In the genomic region with DNA sequence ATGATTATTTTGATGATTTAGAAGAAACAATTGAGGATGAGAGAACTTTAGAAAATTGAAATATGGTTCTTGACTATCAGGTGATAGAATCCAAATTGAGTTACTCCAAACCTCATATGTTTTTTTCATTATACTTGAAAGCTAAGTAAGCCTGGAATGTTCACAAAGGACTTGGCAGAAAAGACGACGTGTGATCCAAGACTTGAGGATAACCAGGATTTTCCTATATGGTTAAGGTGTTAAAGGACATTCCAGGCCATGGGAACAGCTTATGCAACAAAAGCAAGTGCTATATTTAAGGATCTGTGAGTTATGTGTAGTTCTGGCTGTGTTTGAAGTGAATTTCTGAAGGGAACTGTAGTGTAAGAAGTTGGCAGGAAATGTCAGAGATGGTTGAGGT, we compare ENCODE assay signal across 33 cellular contexts. TPM values are rescaled to one million over a fixed set of nuclear protein-coding genes. Genes with fewer than 3 reads are reported as not detected.
"Had no signal": no experiment of that assay in that cellular context is flagged by ENCODE, and none has a peak within 500 bp of the region (broad histone marks: within the 10 kb centered on the region; RNA-seq: fewer than 3 reads in every experiment).

No MANE protein-coding gene starts in this region.

- ATAC-seq: activated CD4-positive, alpha-beta T cell treated with anti-CD3 and anti-CD28 coated beads for 36 hours; activated CD4-positive, CD25-positive, alpha-beta regulatory T cell treated with anti-CD3 and anti-CD28 coated beads, Interleukin-2, amount 50 U/mL, for 24 hours; activated CD8-positive, alpha-beta T cell treated with anti-CD3 and anti-CD28 coated beads, Interleukin-2, amount 10 ng/mL, durations not matched to agents 7 days and 5 days; Panc1 had no signal

- H3K4me1 ChIP-seq: ascending aorta had no signal

- H3K27me3 ChIP-seq: ascending aorta, MG63, SJCRH30 had no signal

- H3K9me3 Mint-ChIP-seq: activated CD4-positive, alpha-beta T cell treated with anti-CD3 and anti-CD28 coated beads, Interleukin-2, amount 10 ng/mL, durations not matched to agents 7 days and 5 days; activated naive CD8-positive, alpha-beta T cell treated with anti-CD3 and anti-CD28 coated beads, Interleukin-2, amount 10 ng/mL, durations not matched to agents 7 days and 5 days; activated T-cell treated with anti-CD3 and anti-CD28 coated beads, Interleukin-2, amount 50 U/mL, for 24 hours; brain; T-helper 1 cell treated with Interleukin-12 subunit alpha and Interleukin-12 subunit beta and Interleukin-4 antibody, amounts not matched to agents 30 μg/mL and 1 μg/mL, for 36 hours had no signal

- H3K4me1 Mint-ChIP-seq: activated CD4-positive, alpha-beta T cell treated with anti-CD3 and anti-CD28 coated beads for 36 hours; activated CD4-positive, alpha-beta T cell treated with anti-CD3 and anti-CD28 coated beads, Interleukin-2, amount 10 ng/mL, durations not matched to agents 7 days and 5 days; activated naive CD4-positive, alpha-beta T cell treated with anti-CD3 and anti-CD28 coated beads, Interleukin-2, amount 50 U/mL, for 24 hours; activated naive CD8-positive, alpha-beta T cell treated with anti-CD3 and anti-CD28 coated beads, Interleukin-2, amount 10 ng/mL, durations not matched to agents 7 days and 5 days had no signal

- H3K27me3 Mint-ChIP-seq: activated CD4-positive, alpha-beta T cell treated with anti-CD3 and anti-CD28 coated beads for 36 hours; activated CD4-positive, alpha-beta T cell treated with anti-CD3 and anti-CD28 coated beads, Interleukin-2, amount 10 ng/mL, durations not matched to agents 7 days and 5 days; activated naive CD4-positive, alpha-beta T cell treated with anti-CD3 and anti-CD28 coated beads, Interleukin-2, amount 50 U/mL, for 24 hours; activated naive CD8-positive, alpha-beta T cell treated with anti-CD3 and anti-CD28 coated beads, Interleukin-2, amount 10 ng/mL, durations not matched to agents 7 days and 5 days; activated T-cell treated with anti-CD3 and anti-CD28 coated beads, Interleukin-2, amount 50 U/mL, for 24 hours; brain had no signal

- H3K4me3 Mint-ChIP-seq: activated CD4-positive, alpha-beta T cell treated with anti-CD3 and anti-CD28 coated beads for 36 hours; activated CD4-positive, alpha-beta T cell treated with anti-CD3 and anti-CD28 coated beads, Interleukin-2, amount 10 ng/mL, durations not matched to agents 7 days and 5 days; activated CD8-positive, alpha-beta T cell treated with anti-CD3 and anti-CD28 coated beads, Interleukin-2, amount 10 ng/mL, durations not matched to agents 7 days and 5 days; activated naive CD4-positive, alpha-beta T cell treated with anti-CD3 and anti-CD28 coated beads, Interleukin-2, amount 50 U/mL, for 24 hours; activated naive CD8-positive, alpha-beta T cell treated with anti-CD3 and anti-CD28 coated beads, Interleukin-2, amount 10 ng/mL, durations not matched to agents 7 days and 5 days; activated T-cell treated with anti-CD3 and anti-CD28 coated beads, Interleukin-2, amount 50 U/mL, for 24 hours; brain; T-helper 1 cell treated with Interleukin-12 subunit alpha and Interleukin-12 subunit beta and Interleukin-4 antibody, amounts not matched to agents 30 μg/mL and 1 μg/mL, for 36 hours; T-helper 2 cell treated with Interferon-gamma antibody and Interleukin-4, amounts not matched to agents 5 μg/mL and 100 μg/mL, for 36 hours had no signal

- H3K27ac ChIP-seq: ascending aorta, SJCRH30, SK-N-MC had no signal

- H3K4me3 ChIP-seq: ascending aorta, MG63, SJCRH30, SK-N-MC had no signal

- H3K27ac Mint-ChIP-seq: activated CD4-positive, alpha-beta T cell treated with anti-CD3 and anti-CD28 coated beads for 36 hours; activated CD4-positive, alpha-beta T cell treated with anti-CD3 and anti-CD28 coated beads, Interleukin-2, amount 10 ng/mL, durations not matched to agents 7 days and 5 days; activated CD8-positive, alpha-beta T cell treated with anti-CD3 and anti-CD28 coated beads, Interleukin-2, amount 10 ng/mL, durations not matched to agents 7 days and 5 days; activated naive CD4-positive, alpha-beta T cell treated with anti-CD3 and anti-CD28 coated beads, Interleukin-2, amount 50 U/mL, for 24 hours; activated naive CD8-positive, alpha-beta T cell treated with anti-CD3 and anti-CD28 coated beads, Interleukin-2, amount 10 ng/mL, durations not matched to agents 7 days and 5 days; activated T-cell treated with anti-CD3 and anti-CD28 coated beads, Interleukin-2, amount 50 U/mL, for 24 hours; activated T-helper 2 cell treated with anti-CD3 and anti-CD28 coated beads, Interferon-gamma antibody, Interleukin-2, Interleukin-4, amounts not matched to agents 10 μg/mL and 5 μg/mL and 100 μg/mL, durations not matched to agents 14 hours and 24 hours and 36 hours; brain; T-helper 1 cell treated with Interleukin-12 subunit alpha and Interleukin-12 subunit beta and Interleukin-4 antibody, amounts not matched to agents 30 μg/mL and 1 μg/mL, for 36 hours; T-helper 2 cell treated with Interferon-gamma antibody and Interleukin-4, amounts not matched to agents 5 μg/mL and 100 μg/mL, for 36 hours had no signal

- DNase-seq: activated CD4-positive, alpha-beta T cell treated with anti-CD3 and anti-CD28 coated beads for 36 hours; activated CD4-positive, alpha-beta T cell treated with anti-CD3 and anti-CD28 coated beads, Interleukin-2, amount 10 ng/mL, durations not matched to agents 7 days and 5 days; activated CD4-positive, alpha-beta T cell treated with anti-CD3 and anti-CD28 coated beads, Interleukin-2, amount 50 U/mL, for 48 hours; activated CD8-positive, alpha-beta T cell treated with anti-CD3 and anti-CD28 coated beads, Interleukin-2, amount 10 ng/mL, durations not matched to agents 7 days and 5 days; activated gamma-delta T cell; activated naive CD4-positive, alpha-beta T cell treated with Interleukin-2 at 50 U/mL for 16 hours; activated naive CD8-positive, alpha-beta T cell treated with anti-CD3 and anti-CD28 coated beads, Interleukin-2, amount 10 ng/mL, durations not matched to agents 7 days and 5 days; activated T-cell treated with anti-CD3 and anti-CD28 coated beads, Interleukin-2, amount 50 U/mL, for 24 hours; amygdala; caudate nucleus; Kasumi-1; MG63; NCI-H1048; NCI-H1105 treated with DMSO at 0.1 percent for 48 hours; NCI-H1436; NCI-H1694; NCI-H1930; NCI-H2081 treated with DMSO at 0.1 percent for 48 hours; NCI-H345; NCI-H524 treated with DMSO at 0.1 percent for 48 hours; SHP77; SJCRH30 had no signal

- H3K36me3 Mint-ChIP-seq: activated naive CD4-positive, alpha-beta T cell treated with anti-CD3 and anti-CD28 coated beads, Interleukin-2, amount 50 U/mL, for 24 hours; activated naive CD8-positive, alpha-beta T cell treated with anti-CD3 and anti-CD28 coated beads, Interleukin-2, amount 10 ng/mL, durations not matched to agents 7 days and 5 days had no signal

- H3K36me3 ChIP-seq: ascending aorta, MG63, SJCRH30 had no signal

RNA-seq across cellular contexts. Expression of a gene that starts 52.5 kb away (rescaled TPM):
- total RNA-seq: activated CD4-positive, alpha-beta T cell treated with anti-CD3 and anti-CD28 coated beads for 36 hours; activated CD4-positive, alpha-beta T cell treated with anti-CD3 and anti-CD28 coated beads, Interleukin-2, amount 10 ng/mL, durations not matched to agents 7 days and 5 days; activated CD8-positive, alpha-beta T cell treated with anti-CD3 and anti-CD28 coated beads, Interleukin-2, amount 10 ng/mL, durations not matched to agents 7 days and 5 days; activated naive CD8-positive, alpha-beta T cell treated with anti-CD3 and anti-CD28 coated beads, Interleukin-2, amount 10 ng/mL, durations not matched to agents 7 days and 5 days; activated T-helper 2 cell treated with anti-CD3 and anti-CD28 coated beads, Interferon-gamma antibody, Interleukin-2, Interleukin-4, amounts not matched to agents 10 μg/mL and 5 μg/mL and 100 μg/mL, durations not matched to agents 14 hours and 24 hours and 36 hours; ascending aorta; bronchial epithelial cell; NCI-H460; SJCRH30 had no signal
